3 cellular contexts compared by ENCODE assay signal in genomic region chr6:100965069-100965468, GRCh38.
A peak's percentile ranks its signal among the peaks of the same experiment; 100 is the strongest.
TF ChIP-seq lines count a peak whose summit lies in the region.

No MANE protein-coding gene starts in this region.

TF ChIP-seq in HepG2, 621 proteins besides CTCF, POLR2A, EP300 and RAD21 (continued from another document):
- TF ChIP-seq CCDC6 (CRISPR knock-in tag; IDR thresholded peaks at IDR 0.05) (no peak), ZSCAN29 (CRISPR knock-in tag; conservative IDR thresholded peaks at IDR 0.05) (no peak), REXO4 (CRISPR knock-in tag; IDR thresholded peaks at IDR 0.05; ENCODE audit: borderline replicate concordance) (no peak), ZNF777 (CRISPR knock-in tag; IDR thresholded peaks at IDR 0.05) (no peak), NONO (IDR thresholded peaks at IDR 0.05) (no peak), NONO (CRISPR knock-in tag; conservative IDR thresholded peaks at IDR 0.05) (no peak), MTERF4 (CRISPR knock-in tag; IDR thresholded peaks at IDR 0.05) (no peak), ZBTB7A (CRISPR knock-in tag; IDR thresholded peaks at IDR 0.05) (no peak), MAFF (IDR thresholded peaks at IDR 0.05; ENCODE audit: low read depth, low read length) (peak; percentile 51; the same call in 1 of the 2 replicates), TEAD3 (CRISPR knock-in tag; optimal IDR thresholded peaks at IDR 0.05; ENCODE audit: borderline replicate concordance) (no peak), ZFYVE20 (CRISPR knock-in tag; IDR thresholded peaks at IDR 0.05; ENCODE audit: borderline replicate concordance, low read depth) (no peak)
TF ChIP-seq in HepG2: peak in this region for 2.

TF ChIP-seq in GM23338, 12 proteins besides CTCF, POLR2A, EP300 and RAD21 (continued from another document):
- TF ChIP-seq ZNF462 (CRISPR knock-in tag; IDR thresholded peaks at IDR 0.05) (no peak), ETS1 (IDR thresholded peaks at IDR 0.05) (no peak), ZNF331 (CRISPR knock-in tag; IDR thresholded peaks at IDR 0.05; ENCODE audit: low read depth) (no peak), EZH2 (IDR thresholded peaks at IDR 0.05; ENCODE audit: low read depth, unreplicated experiment) (no peak), NANOG (IDR thresholded peaks at IDR 0.05; ENCODE audit: borderline replicate concordance) (no peak), CREB1 (CRISPR knock-in tag; IDR thresholded peaks at IDR 0.05; ENCODE audit: low read depth) (no peak), EZH2phosphoT487 (IDR thresholded peaks at IDR 0.05; ENCODE audit: unreplicated experiment) (no peak)
- TF ChIP-seq, protein P1, sequence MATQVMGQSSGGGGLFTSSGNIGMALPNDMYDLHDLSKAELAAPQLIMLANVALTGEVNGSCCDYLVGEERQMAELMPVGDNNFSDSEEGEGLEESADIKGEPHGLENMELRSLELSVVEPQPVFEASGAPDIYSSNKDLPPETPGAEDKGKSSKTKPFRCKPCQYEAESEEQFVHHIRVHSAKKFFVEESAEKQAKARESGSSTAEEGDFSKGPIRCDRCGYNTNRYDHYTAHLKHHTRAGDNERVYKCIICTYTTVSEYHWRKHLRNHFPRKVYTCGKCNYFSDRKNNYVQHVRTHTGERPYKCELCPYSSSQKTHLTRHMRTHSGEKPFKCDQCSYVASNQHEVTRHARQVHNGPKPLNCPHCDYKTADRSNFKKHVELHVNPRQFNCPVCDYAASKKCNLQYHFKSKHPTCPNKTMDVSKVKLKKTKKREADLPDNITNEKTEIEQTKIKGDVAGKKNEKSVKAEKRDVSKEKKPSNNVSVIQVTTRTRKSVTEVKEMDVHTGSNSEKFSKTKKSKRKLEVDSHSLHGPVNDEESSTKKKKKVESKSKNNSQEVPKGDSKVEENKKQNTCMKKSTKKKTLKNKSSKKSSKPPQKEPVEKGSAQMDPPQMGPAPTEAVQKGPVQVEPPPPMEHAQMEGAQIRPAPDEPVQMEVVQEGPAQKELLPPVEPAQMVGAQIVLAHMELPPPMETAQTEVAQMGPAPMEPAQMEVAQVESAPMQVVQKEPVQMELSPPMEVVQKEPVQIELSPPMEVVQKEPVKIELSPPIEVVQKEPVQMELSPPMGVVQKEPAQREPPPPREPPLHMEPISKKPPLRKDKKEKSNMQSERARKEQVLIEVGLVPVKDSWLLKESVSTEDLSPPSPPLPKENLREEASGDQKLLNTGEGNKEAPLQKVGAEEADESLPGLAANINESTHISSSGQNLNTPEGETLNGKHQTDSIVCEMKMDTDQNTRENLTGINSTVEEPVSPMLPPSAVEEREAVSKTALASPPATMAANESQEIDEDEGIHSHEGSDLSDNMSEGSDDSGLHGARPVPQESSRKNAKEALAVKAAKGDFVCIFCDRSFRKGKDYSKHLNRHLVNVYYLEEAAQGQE (IDR thresholded peaks at IDR 0.05; ENCODE audit: unreplicated experiment), result no peak
TF ChIP-seq in GM23338: peak in this region for 0.

TF ChIP-seq in K562, 482 proteins besides CTCF, POLR2A, EP300 and RAD21:
- TF ChIP-seq, protein P2, sequence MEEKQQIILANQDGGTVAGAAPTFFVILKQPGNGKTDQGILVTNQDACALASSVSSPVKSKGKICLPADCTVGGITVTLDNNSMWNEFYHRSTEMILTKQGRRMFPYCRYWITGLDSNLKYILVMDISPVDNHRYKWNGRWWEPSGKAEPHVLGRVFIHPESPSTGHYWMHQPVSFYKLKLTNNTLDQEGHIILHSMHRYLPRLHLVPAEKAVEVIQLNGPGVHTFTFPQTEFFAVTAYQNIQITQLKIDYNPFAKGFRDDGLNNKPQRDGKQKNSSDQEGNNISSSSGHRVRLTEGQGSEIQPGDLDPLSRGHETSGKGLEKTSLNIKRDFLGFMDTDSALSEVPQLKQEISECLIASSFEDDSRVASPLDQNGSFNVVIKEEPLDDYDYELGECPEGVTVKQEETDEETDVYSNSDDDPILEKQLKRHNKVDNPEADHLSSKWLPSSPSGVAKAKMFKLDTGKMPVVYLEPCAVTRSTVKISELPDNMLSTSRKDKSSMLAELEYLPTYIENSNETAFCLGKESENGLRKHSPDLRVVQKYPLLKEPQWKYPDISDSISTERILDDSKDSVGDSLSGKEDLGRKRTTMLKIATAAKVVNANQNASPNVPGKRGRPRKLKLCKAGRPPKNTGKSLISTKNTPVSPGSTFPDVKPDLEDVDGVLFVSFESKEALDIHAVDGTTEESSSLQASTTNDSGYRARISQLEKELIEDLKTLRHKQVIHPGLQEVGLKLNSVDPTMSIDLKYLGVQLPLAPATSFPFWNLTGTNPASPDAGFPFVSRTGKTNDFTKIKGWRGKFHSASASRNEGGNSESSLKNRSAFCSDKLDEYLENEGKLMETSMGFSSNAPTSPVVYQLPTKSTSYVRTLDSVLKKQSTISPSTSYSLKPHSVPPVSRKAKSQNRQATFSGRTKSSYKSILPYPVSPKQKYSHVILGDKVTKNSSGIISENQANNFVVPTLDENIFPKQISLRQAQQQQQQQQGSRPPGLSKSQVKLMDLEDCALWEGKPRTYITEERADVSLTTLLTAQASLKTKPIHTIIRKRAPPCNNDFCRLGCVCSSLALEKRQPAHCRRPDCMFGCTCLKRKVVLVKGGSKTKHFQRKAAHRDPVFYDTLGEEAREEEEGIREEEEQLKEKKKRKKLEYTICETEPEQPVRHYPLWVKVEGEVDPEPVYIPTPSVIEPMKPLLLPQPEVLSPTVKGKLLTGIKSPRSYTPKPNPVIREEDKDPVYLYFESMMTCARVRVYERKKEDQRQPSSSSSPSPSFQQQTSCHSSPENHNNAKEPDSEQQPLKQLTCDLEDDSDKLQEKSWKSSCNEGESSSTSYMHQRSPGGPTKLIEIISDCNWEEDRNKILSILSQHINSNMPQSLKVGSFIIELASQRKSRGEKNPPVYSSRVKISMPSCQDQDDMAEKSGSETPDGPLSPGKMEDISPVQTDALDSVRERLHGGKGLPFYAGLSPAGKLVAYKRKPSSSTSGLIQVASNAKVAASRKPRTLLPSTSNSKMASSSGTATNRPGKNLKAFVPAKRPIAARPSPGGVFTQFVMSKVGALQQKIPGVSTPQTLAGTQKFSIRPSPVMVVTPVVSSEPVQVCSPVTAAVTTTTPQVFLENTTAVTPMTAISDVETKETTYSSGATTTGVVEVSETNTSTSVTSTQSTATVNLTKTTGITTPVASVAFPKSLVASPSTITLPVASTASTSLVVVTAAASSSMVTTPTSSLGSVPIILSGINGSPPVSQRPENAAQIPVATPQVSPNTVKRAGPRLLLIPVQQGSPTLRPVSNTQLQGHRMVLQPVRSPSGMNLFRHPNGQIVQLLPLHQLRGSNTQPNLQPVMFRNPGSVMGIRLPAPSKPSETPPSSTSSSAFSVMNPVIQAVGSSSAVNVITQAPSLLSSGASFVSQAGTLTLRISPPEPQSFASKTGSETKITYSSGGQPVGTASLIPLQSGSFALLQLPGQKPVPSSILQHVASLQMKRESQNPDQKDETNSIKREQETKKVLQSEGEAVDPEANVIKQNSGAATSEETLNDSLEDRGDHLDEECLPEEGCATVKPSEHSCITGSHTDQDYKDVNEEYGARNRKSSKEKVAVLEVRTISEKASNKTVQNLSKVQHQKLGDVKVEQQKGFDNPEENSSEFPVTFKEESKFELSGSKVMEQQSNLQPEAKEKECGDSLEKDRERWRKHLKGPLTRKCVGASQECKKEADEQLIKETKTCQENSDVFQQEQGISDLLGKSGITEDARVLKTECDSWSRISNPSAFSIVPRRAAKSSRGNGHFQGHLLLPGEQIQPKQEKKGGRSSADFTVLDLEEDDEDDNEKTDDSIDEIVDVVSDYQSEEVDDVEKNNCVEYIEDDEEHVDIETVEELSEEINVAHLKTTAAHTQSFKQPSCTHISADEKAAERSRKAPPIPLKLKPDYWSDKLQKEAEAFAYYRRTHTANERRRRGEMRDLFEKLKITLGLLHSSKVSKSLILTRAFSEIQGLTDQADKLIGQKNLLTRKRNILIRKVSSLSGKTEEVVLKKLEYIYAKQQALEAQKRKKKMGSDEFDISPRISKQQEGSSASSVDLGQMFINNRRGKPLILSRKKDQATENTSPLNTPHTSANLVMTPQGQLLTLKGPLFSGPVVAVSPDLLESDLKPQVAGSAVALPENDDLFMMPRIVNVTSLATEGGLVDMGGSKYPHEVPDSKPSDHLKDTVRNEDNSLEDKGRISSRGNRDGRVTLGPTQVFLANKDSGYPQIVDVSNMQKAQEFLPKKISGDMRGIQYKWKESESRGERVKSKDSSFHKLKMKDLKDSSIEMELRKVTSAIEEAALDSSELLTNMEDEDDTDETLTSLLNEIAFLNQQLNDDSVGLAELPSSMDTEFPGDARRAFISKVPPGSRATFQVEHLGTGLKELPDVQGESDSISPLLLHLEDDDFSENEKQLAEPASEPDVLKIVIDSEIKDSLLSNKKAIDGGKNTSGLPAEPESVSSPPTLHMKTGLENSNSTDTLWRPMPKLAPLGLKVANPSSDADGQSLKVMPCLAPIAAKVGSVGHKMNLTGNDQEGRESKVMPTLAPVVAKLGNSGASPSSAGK (IDR thresholded peaks at IDR 0.05), result no peak
- 0 out of 2 replicates have a peak, but pooled peaks have one; percentile 19 for TF ChIP-seq MAFG (tag; conservative IDR thresholded peaks at IDR 0.05)
- TF ChIP-seq ZBTB26 (CRISPR knock-in tag; IDR thresholded peaks at IDR 0.05), result no peak
- peak; percentile 47; the same call in 1 of the 2 replicates for TF ChIP-seq C11orf30 (IDR thresholded peaks at IDR 0.05; ENCODE audit: low read depth)
- TF ChIP-seq JUND (IDR thresholded peaks at IDR 0.05; ENCODE audit: borderline replicate concordance, low read depth, low read length), result no peak
- TF ChIP-seq JUND (tag; IDR thresholded peaks at IDR 0.05; ENCODE audit: borderline replicate concordance, low read depth, low read length), result no peak
- no peak for TF ChIP-seq CREB1 (IDR thresholded peaks at IDR 0.05)
- no peak for TF ChIP-seq CREB1 (CRISPR knock-in tag; IDR thresholded peaks at IDR 0.05)
- peak; percentile 68 for TF ChIP-seq ZNF316 (IDR thresholded peaks at IDR 0.05)
- TF ChIP-seq ZNF639 (CRISPR knock-in tag; conservative IDR thresholded peaks at IDR 0.05 in 1 of 2, IDR thresholded peaks at IDR 0.05 in 1 of 2), result no peak
